Comparison of ENCODE assay signal across 15 cellular contexts in genomic region chr14:102255401-102256190, GRCh38. TPM values are rescaled to one million over a fixed set of nuclear protein-coding genes. Genes with fewer than 3 reads are reported as not detected.
A peak's percentile ranks its signal among the peaks of the same experiment; 100 is the strongest.
DNase-seq lines count a peak whose midpoint lies in the region; ATAC-seq, FAIRE-seq and TF ChIP-seq lines count a peak whose summit lies in the region.
"Had no signal": no experiment of that assay in that cellular context is flagged by ENCODE, and none has a peak within 500 bp of the region (broad histone marks: within the 10 kb centered on the region; RNA-seq: fewer than 3 reads in every experiment).

No MANE protein-coding gene starts in this region.

- intact Hi-C loops in Caco-2 (cut with micrococcal nuclease; ENCODE audit: unreplicated experiment): no loop called here

- DNase-seq in AG08395 (ENCODE audit: low spot score) (peak; percentile 25), RCC 7860 (ENCODE audit: low spot score) (peak; percentile 65), fibroblast of gingiva (ENCODE audit: low read depth) (peak; percentile 8), myocyte (ENCODE audit: low read depth) (peak; percentile 68), Caco-2 (no peak)
- no peak for DNase-seq in naive thymus-derived CD8-positive, alpha-beta T cell
- DNase-seq: activated CD8-positive, alpha-beta memory T cell treated with anti-CD3 and anti-CD28 coated beads, Interleukin-2, amount 50 U/mL, for 4 hours; amniotic stem cell; BE2C; NCI-H510A; SIG-M5; stimulated activated CD8-positive, alpha-beta memory T cell treated with anti-CD3 and anti-CD28 coated beads, Interleukin-4, amount 100 ng/mL, for 48 hours had no signal

- TF ChIP-seq CTCF in Caco-2 (IDR thresholded peaks at IDR 0.05; ENCODE audit: insufficient read depth in 1 of 2, low read depth in 1 of 2, low read length in 1 of 2, severe bottlenecking in 1 of 2, unreplicated experiment in 1 of 2): no peak

- no peak overlapping the region for H3K4me3 Mint-ChIP-seq in naive thymus-derived CD8-positive, alpha-beta T cell
- no peak overlapping the region for H3K4me3 Mint-ChIP-seq in Caco-2 (ENCODE audit: unreplicated experiment)

- H3K27me3 Mint-ChIP-seq in naive thymus-derived CD8-positive, alpha-beta T cell: no peaks in the 10 kb centered on the region
- no peaks in the 10 kb centered on the region for H3K27me3 Mint-ChIP-seq in Caco-2 (ENCODE audit: insufficient read depth, unreplicated experiment)

- H3K27me3 ChIP-seq in Caco-2 (replicated peaks; ENCODE audit: control insufficient read depth, insufficient read depth, low read length): no peaks in the 10 kb centered on the region
- H3K27me3 ChIP-seq: BE2C had no signal

- no peaks in the 10 kb centered on the region for H3K4me1 Mint-ChIP-seq in naive thymus-derived CD8-positive, alpha-beta T cell
- H3K4me1 Mint-ChIP-seq in Caco-2 (ENCODE audit: low read depth, unreplicated experiment): no peaks in the 10 kb centered on the region

- H3K9me3 Mint-ChIP-seq in naive thymus-derived CD8-positive, alpha-beta T cell: no peaks in the 10 kb centered on the region
- H3K9me3 Mint-ChIP-seq in Caco-2 (ENCODE audit: unreplicated experiment): no peaks in the 10 kb centered on the region

- no peak overlapping the region for H3K27ac Mint-ChIP-seq in naive thymus-derived CD8-positive, alpha-beta T cell
- H3K27ac Mint-ChIP-seq in Caco-2 (ENCODE audit: unreplicated experiment): no peak overlapping the region

- no peaks in the 10 kb centered on the region for H3K36me3 ChIP-seq in Caco-2 (ENCODE audit: control insufficient read depth, insufficient read depth, low read length)
- H3K36me3 ChIP-seq: BE2C had no signal

- POLR2A ChIA-PET in naive thymus-derived CD8-positive, alpha-beta T cell (lab: Charles Lee): no interaction called here
- POLR2A ChIA-PET in Caco-2 (lab: Charles Lee): no interaction called here

- H3K4me1 ChIP-seq in Caco-2: no peaks in the 10 kb centered on the region
- H3K4me1 ChIP-seq: BE2C had no signal

- FAIRE-seq in RCC 7860 (lab: Jason Lieb, UNC): peak; percentile 78
- FAIRE-seq: endometrium had no signal

- no peaks in the 10 kb centered on the region for H3K36me3 Mint-ChIP-seq in naive thymus-derived CD8-positive, alpha-beta T cell
- no peaks in the 10 kb centered on the region for H3K36me3 Mint-ChIP-seq in Caco-2 (ENCODE audit: insufficient read depth, unreplicated experiment)

- CTCF ChIA-PET in Caco-2 (lab: Charles Lee): no interaction called here

- no peak for ATAC-seq in GM18909 (IDR thresholded peaks at IDR 0.05; ENCODE audit: poor library complexity, unreplicated experiment)
- ATAC-seq in naive thymus-derived CD8-positive, alpha-beta T cell: no peak
- no peak for ATAC-seq in GM18868 (IDR thresholded peaks at IDR 0.05; ENCODE audit: unreplicated experiment)

- BruUV-seq in Caco-2 (replicated peaks; lab: Mats Ljungman, UMichigan): no TSS peak

- no peaks in the 10 kb centered on the region for H3K9me3 ChIP-seq in Caco-2
- H3K9me3 ChIP-seq: BE2C had no signal

- H3K4me3 ChIP-seq in Caco-2 (ENCODE audit: low read depth, low read length): no peak overlapping the region

RNA-seq across cellular contexts. Expression of gene MOK, which starts 49.4 kb away (rescaled TPM):
- 24.5 and 45.6 TPM in 2 replicates for total RNA-seq in myocyte
- 24.7 TPM for polyA plus RNA-seq in myocyte (2012)
- 1 to 10 TPM; 2.6 to 4.0 TPM for total RNA-seq in naive thymus-derived CD8-positive, alpha-beta T cell
- 1 to 10 TPM; 1.1 to 2.7 (median 1.8) TPM for polyA plus RNA-seq in naive thymus-derived CD8-positive, alpha-beta T cell
- 1.4 and 2.0 TPM in 2 replicates for total RNA-seq in Caco-2 (2022)

Comparison
In these comparisons a context has a peak if more than half of its experiments do, and no peak if none do; other contexts are left out.
1. DNase-seq: peak in AG08395 (single experiment), RCC 7860 (single experiment), fibroblast of gingiva (single experiment) and myocyte (single experiment); none in naive thymus-derived CD8-positive, alpha-beta T cell (0 of 10) and Caco-2 (0 of 2).